9 cellular contexts compared by ENCODE assay signal in the genomic region with DNA sequence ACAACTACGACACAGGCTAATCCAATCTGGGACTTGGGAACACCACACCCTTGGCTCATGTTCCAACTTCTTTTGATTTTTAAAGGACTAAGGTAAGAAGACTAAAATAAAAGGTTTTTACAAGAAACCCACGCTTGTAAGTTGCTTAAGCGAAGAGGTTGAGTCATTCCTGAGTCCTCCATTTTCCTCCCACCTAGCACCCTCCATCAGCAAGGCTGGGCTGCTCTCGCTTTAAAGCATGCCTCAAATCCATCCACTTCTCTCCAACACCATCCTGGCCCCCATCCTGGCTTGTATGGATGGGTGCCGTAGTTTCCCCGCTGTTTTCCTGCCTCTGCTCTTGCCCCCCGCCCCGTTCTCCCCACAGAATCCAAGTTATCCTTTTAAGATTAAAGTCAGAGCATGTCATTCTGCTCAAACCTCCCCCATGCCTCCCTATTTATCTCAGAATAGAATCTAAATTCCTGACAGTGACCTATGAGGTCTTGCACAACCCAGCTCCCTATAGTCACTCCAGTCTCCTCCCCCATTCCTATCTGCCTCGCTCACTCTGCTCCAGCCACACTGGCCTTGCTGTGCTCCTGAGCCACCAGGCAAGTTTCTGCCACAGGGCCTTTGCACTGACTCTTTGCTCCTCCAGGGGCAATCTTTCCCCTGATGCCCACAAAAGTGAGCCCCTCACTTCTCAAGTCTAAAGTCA. TPM values are rescaled to one million over a fixed set of nuclear protein-coding genes. Genes with fewer than 3 reads are reported as not detected.
DNase-seq lines count a peak whose midpoint lies in the region; ATAC-seq and TF ChIP-seq lines count a peak whose summit lies in the region.
"Had no signal": no experiment of that assay in that cellular context is flagged by ENCODE, and none has a peak within 500 bp of the region (broad histone marks: within the 10 kb centered on the region; RNA-seq: fewer than 3 reads in every experiment).

No MANE protein-coding gene starts in this region.

- H3K79me2 ChIP-seq in osteoblast (ENCODE audit: insufficient read depth, low read length) = peaks cover 3% of the 10 kb centered on the region

- H3K4me2 ChIP-seq in osteoblast (ENCODE audit: insufficient read depth, low read length) = peak overlapping the region; percentile 73

- peak overlapping the region; percentile 94 for H3K27ac ChIP-seq in osteoblast (ENCODE audit: low read depth, low read length)
- H3K27ac ChIP-seq: pancreas had no signal

- H3K27me3 ChIP-seq in osteoblast (ENCODE audit: insufficient read depth, low read length) = no peaks in the 10 kb centered on the region
- H3K27me3 ChIP-seq: pancreas had no signal

- H3K4me1 ChIP-seq in osteoblast (ENCODE audit: insufficient read depth, low read length) = peaks cover 18% of the 10 kb centered on the region

- DNase-seq in GM03348 (ENCODE audit: low spot score) = peak; percentile 88
- peak; percentile 45 for DNase-seq in OCI-M1 (lab: John Stamatoyannopoulos, UW)
- DNase-seq in epithelial cell of proximal tubule (ENCODE audit: low read depth) = peak; percentile 55
- peak; percentile 95 for DNase-seq in osteoblast (ENCODE audit: insufficient read length, low spot score, missing footprints)
- no peak for DNase-seq in activated T-cell treated with anti-CD3 and anti-CD28 coated beads, Interleukin-2, amount 50 U/mL, for 1 hour
- no peak for DNase-seq in GDM1 (lab: John Stamatoyannopoulos, UW)
- no peak for DNase-seq in stimulated activated CD8-positive, alpha-beta memory T cell treated with anti-CD3 and anti-CD28 coated beads, Interleukin-4, amount 100 ng/mL, for 48 hours

- TF ChIP-seq CTCF in epithelial cell of proximal tubule (conservative IDR thresholded peaks at IDR 0.05; ENCODE audit: low read depth, low read length) = no peak
- TF ChIP-seq CTCF in osteoblast (IDR thresholded peaks at IDR 0.05; ENCODE audit: extremely low read depth, low read depth, low read length) = no peak

- H2AFZ ChIP-seq in osteoblast (ENCODE audit: low read length) = peak overlapping the region; percentile 75

- no peak overlapping the region for H3K4me3 ChIP-seq in epithelial cell of proximal tubule (ENCODE audit: low read depth, low read length)
- H3K4me3 ChIP-seq in osteoblast (ENCODE audit: insufficient read depth, low read length) = peak overlapping the region; percentile 27
- H3K4me3 ChIP-seq: pancreas had no signal

- no peak for ATAC-seq in GM21576 (IDR thresholded peaks at IDR 0.05; ENCODE audit: unreplicated experiment)

- H4K20me1 ChIP-seq in osteoblast (ENCODE audit: insufficient read depth, low read length) = no peaks in the 10 kb centered on the region

- H3K36me3 ChIP-seq in osteoblast (ENCODE audit: insufficient read depth, low read length) = no peaks in the 10 kb centered on the region
- H3K36me3 ChIP-seq: pancreas had no signal

- H3K9me3 ChIP-seq in osteoblast (ENCODE audit: low read depth, low read length) = peaks cover 7% of the 10 kb centered on the region
- H3K9me3 ChIP-seq: pancreas had no signal

RNA-seq across cellular contexts. Expression of a gene that starts 34.5 kb away (rescaled TPM):
- total RNA-seq in epithelial cell of proximal tubule = 21.9 and 72.8 TPM in 2 replicates
- total RNA-seq in osteoblast = 9.4 and 10.9 TPM in 2 replicates

Comparison
In these comparisons a context has a peak if more than half of its experiments do, and no peak if none do; other contexts are left out.
1. DNase-seq: peak in GM03348 (single experiment), OCI-M1 (single experiment), epithelial cell of proximal tubule (single experiment) and osteoblast (single experiment); none in activated T-cell treated with anti-CD3 and anti-CD28 coated beads, Interleukin-2, amount 50 U/mL, for 1 hour (single experiment), GDM1 (single experiment) and stimulated activated CD8-positive, alpha-beta memory T cell treated with anti-CD3 and anti-CD28 coated beads, Interleukin-4, amount 100 ng/mL, for 48 hours (single experiment).